ENCODE assay signal across 8 cellular contexts in the genomic region with DNA sequence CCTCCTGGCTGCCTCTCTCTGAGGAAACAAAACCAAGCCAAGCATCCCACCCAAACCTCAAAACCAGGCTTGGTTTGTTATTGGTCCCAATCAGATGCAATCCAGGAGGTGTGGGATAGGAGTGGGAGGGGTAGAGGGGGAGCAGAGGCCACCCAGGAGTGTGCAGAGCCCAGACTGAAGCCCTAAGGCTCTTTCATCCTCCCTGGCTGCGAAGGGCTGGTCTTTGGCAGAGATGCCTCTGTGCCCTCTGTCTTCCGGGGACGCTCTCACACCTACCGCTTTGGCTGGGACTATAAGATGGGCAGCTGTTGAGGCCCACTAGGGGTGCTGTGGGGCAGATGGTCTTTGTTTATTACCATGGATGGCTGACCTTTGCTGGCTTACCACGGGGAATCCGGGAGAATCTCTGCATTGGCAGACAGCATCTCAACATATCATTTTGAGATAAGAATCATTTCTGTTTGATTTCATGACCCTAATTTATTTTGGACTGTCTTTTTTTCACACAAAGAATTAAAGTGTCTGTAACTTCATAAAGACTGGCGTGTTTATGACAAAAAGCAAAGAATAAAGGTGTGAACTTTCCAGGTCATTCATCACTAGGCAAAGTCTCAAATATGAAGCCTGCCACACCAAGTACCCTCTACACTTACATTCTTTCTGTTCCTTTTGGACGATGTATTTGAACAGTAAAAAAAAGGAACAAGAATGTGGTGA. TPM values are rescaled to one million over a fixed set of nuclear protein-coding genes. Genes with fewer than 3 reads are reported as not detected.
DNase-seq lines count a peak whose midpoint lies in the region; ATAC-seq, FAIRE-seq and TF ChIP-seq lines count a peak whose summit lies in the region.

No MANE protein-coding gene starts in this region.

- peak; percentile 90 for ATAC-seq in GM19463 (IDR thresholded peaks at IDR 0.05; ENCODE audit: unreplicated experiment)
- no peak for ATAC-seq in body of pancreas

- H3K79me2 ChIP-seq in keratinocyte (ENCODE audit: control insufficient read depth, insufficient read depth, low read length) = no peaks in the 10 kb centered on the region

- peak overlapping the region; percentile 56 for H2AFZ ChIP-seq in keratinocyte (ENCODE audit: control insufficient read depth, low read length)

- intact Hi-C loops in body of pancreas (cut with DNase I) = no loop called here
- intact Hi-C loops in tibial artery (cut with DNase I; ENCODE audit: low total_unique reads) = no loop called here

- TF ChIP-seq CTCF in body of pancreas (IDR thresholded peaks at IDR 0.05) = peak; percentile 11 to 43 (median 26)
- peak; percentile 59 to 70 (median 66) for TF ChIP-seq CTCF in keratinocyte (optimal IDR thresholded peaks at IDR 0.05 in 1 of 3, IDR thresholded peaks at IDR 0.05 in 1 of 3, conservative IDR thresholded peaks at IDR 0.05 in 1 of 3; ENCODE audit: extremely low read depth in 1 of 3, insufficient read depth in 2 of 3, low read length in 3 of 3)
- peak in 1 of 2 experiments; percentile 27 for TF ChIP-seq CTCF in tibial artery (IDR thresholded peaks at IDR 0.05)

- DNase-seq in DMS53 treated with DMSO at 0.1 percent for 48 hours (lab: John Stamatoyannopoulos, UW; ENCODE audit: unreplicated experiment) = peak; percentile 84
- peak; percentile 47 for DNase-seq in HPDE6-E6E7 (ENCODE audit: extremely low spot score)
- DNase-seq in RKO (ENCODE audit: low spot score) = peak; percentile 66
- peak in 3 of 4 donors; percentile 44 to 62 (median 50) for DNase-seq in body of pancreas
- no peak for DNase-seq in keratinocyte (ENCODE audit: low read depth, low spot score)
- peak; percentile 20 to 58 for DNase-seq in tibial artery
- no peak for DNase-seq in activated CD4-positive, CD25-positive, alpha-beta regulatory T cell (lab: John Stamatoyannopoulos, UW)

- H4K20me1 ChIP-seq in keratinocyte (ENCODE audit: control insufficient read depth, extremely low read depth, insufficient read depth, low read length) = no peaks in the 10 kb centered on the region

- H3K9me1 ChIP-seq in keratinocyte (ENCODE audit: control insufficient read depth, extremely low read depth, insufficient read depth, low read length) = no peaks in the 10 kb centered on the region

- WGBS in body of pancreas, 2 donors = 23 to 27% methylated on average over 8 of the region's 8 CpGs

- H3K27ac ChIP-seq in body of pancreas (no peak overlapping the region), keratinocyte (ENCODE audit: control insufficient read depth, insufficient read depth, low read length) (no peak overlapping the region), tibial artery (no peak overlapping the region)

- dilution Hi-C loops in keratinocyte (cut with MboI; ENCODE audit: extremely low pct_ligation_motif_present, low sequenced_read_pairs) = no loop called here

- no peak for FAIRE-seq in keratinocyte (lab: Jason Lieb, UNC)

- TF ChIP-seq POLR2A in body of pancreas (IDR thresholded peaks at IDR 0.05) = no peak

- no peak overlapping the region for H3K9ac ChIP-seq in keratinocyte (ENCODE audit: control insufficient read depth, extremely low read depth, insufficient read depth, low read length)

- no peaks in the 10 kb centered on the region for H3K9me3 ChIP-seq in body of pancreas
- no peaks in the 10 kb centered on the region for H3K9me3 ChIP-seq in keratinocyte (ENCODE audit: control insufficient read depth, low read depth, low read length)
- H3K9me3 ChIP-seq in tibial artery = no peaks in the 10 kb centered on the region

- H3K36me3 ChIP-seq in body of pancreas (replicated peaks in 1 of 2; ENCODE audit: insufficient read depth in 1 of 2, low read depth in 2 of 2) (no peaks in the 10 kb centered on the region), keratinocyte (ENCODE audit: control insufficient read depth in 2 of 2, extremely low read depth in 1 of 2, insufficient read depth in 2 of 2, low read length in 2 of 2) (no peaks in the 10 kb centered on the region), tibial artery (no peaks in the 10 kb centered on the region)

- H3K27me3 ChIP-seq in body of pancreas (no peaks in the 10 kb centered on the region), keratinocyte (ENCODE audit: control insufficient read depth, extremely low read depth, insufficient read depth, low read length) (no peaks in the 10 kb centered on the region), tibial artery (peaks cover 0 to 30% of the 10 kb centered on the region in 2 donors)

- H3K4me2 ChIP-seq in keratinocyte (ENCODE audit: control insufficient read depth, extremely low read depth, insufficient read depth, low read depth, low read length) = no peak overlapping the region

- H3K4me3 ChIP-seq in body of pancreas (no peak overlapping the region), keratinocyte (ENCODE audit: control insufficient read depth in 2 of 3, extremely low read depth in 1 of 3, insufficient read depth in 2 of 3, low read depth in 1 of 3, low read length in 3 of 3) (no peak overlapping the region), tibial artery (no peak overlapping the region)

- H3K4me1 ChIP-seq in body of pancreas = no peaks in the 10 kb centered on the region
- peaks cover 16% of the 10 kb centered on the region for H3K4me1 ChIP-seq in keratinocyte (ENCODE audit: control insufficient read depth, extremely low read depth, insufficient read depth, low read length)
- H3K4me1 ChIP-seq in tibial artery = no peaks in the 10 kb centered on the region

RNA-seq across cellular contexts. Expression of a gene that starts 6.5 kb away (rescaled TPM):
- 1 to 10 TPM; 2.6 to 7.3 TPM for total RNA-seq in body of pancreas
- polyA plus RNA-seq in keratinocyte = 0.95 to 5.1 TPM (median 1.8 TPM) in 3 replicates
- polyA plus RNA-seq in keratinocyte (2011; ENCODE audit: low read depth) = not detected
- polyA plus RNA-seq in keratinocyte (2011; cell fraction: cytosol; rRNA removed) = 2.5 and 2.8 TPM in 2 replicates
- 2.8 and 4.3 TPM in 2 replicates for polyA plus RNA-seq in keratinocyte (2011; cell fraction: nucleus; rRNA removed)
- polyA plus RNA-seq in keratinocyte (2012; ENCODE audit: low replicate concordance) = 0.07 and 4.7 TPM in 2 replicates
- polyA minus RNA-seq in keratinocyte = 2.8 to 4.1 TPM (median 3.6 TPM) in 3 replicates
- 3.8 TPM for polyA minus RNA-seq in keratinocyte (2011; cell fraction: cytosol; rRNA and poly(A)+ RNA removed)
- polyA minus RNA-seq in keratinocyte (2011; cell fraction: nucleus; rRNA and poly(A)+ RNA removed) = 2.0 and 2.4 TPM in 2 replicates

RNA-seq across cellular contexts. Expression of a gene that starts 25.7 kb away (rescaled TPM):
- 10 to 100 TPM; 16.1 to 21.1 TPM for total RNA-seq in body of pancreas
- 9.4 to 13.0 TPM (median 9.5 TPM) in 3 replicates for polyA plus RNA-seq in keratinocyte
- 7.4 TPM for polyA plus RNA-seq in keratinocyte (2011; ENCODE audit: low read depth)
- 8.2 and 9.2 TPM in 2 replicates for polyA plus RNA-seq in keratinocyte (2011; cell fraction: cytosol; rRNA removed)
- 9.9 and 10.2 TPM in 2 replicates for polyA plus RNA-seq in keratinocyte (2011; cell fraction: nucleus; rRNA removed)
- 14.9 and 15.6 TPM in 2 replicates for polyA plus RNA-seq in keratinocyte (2012; ENCODE audit: low replicate concordance)
- 8.1 to 18.6 TPM (median 12.9 TPM) in 3 replicates for polyA minus RNA-seq in keratinocyte
- 11.3 TPM for polyA minus RNA-seq in keratinocyte (2011; cell fraction: cytosol; rRNA and poly(A)+ RNA removed)
- 5.9 and 6.3 TPM in 2 replicates for polyA minus RNA-seq in keratinocyte (2011; cell fraction: nucleus; rRNA and poly(A)+ RNA removed)

RNA-seq across cellular contexts. Expression of a gene that starts 49.4 kb away (rescaled TPM):
- total RNA-seq in body of pancreas = 100 to 1,000 TPM in 1 of 2 donors, 10 to 100 TPM in 1; 61.0 to 140 TPM
- polyA plus RNA-seq in keratinocyte = 338 to 495 TPM (median 379 TPM) in 3 replicates
- polyA plus RNA-seq in keratinocyte (2011; ENCODE audit: low read depth) = 63.9 TPM
- 236 and 305 TPM in 2 replicates for polyA plus RNA-seq in keratinocyte (2011; cell fraction: cytosol; rRNA removed)
- 101 and 194 TPM in 2 replicates for polyA plus RNA-seq in keratinocyte (2011; cell fraction: nucleus; rRNA removed)
- polyA plus RNA-seq in keratinocyte (2012; ENCODE audit: low replicate concordance) = 209 and 336 TPM in 2 replicates
- polyA minus RNA-seq in keratinocyte = 52.8 to 96.1 TPM (median 58.3 TPM) in 3 replicates
- 112 TPM for polyA minus RNA-seq in keratinocyte (2011; cell fraction: cytosol; rRNA and poly(A)+ RNA removed)
- polyA minus RNA-seq in keratinocyte (2011; cell fraction: nucleus; rRNA and poly(A)+ RNA removed) = 14.7 and 17.1 TPM in 2 replicates

Comparison
In these comparisons a context has a peak if more than half of its experiments do, and no peak if none do; other contexts are left out.
1. DNase-seq: peak in DMS53 treated with DMSO at 0.1 percent for 48 hours (single experiment), HPDE6-E6E7 (single experiment), RKO (single experiment), body of pancreas (3 of 4) and tibial artery (2 of 2); none in keratinocyte (single experiment) and activated CD4-positive, CD25-positive, alpha-beta regulatory T cell (0 of 4).